In the genomic region with DNA sequence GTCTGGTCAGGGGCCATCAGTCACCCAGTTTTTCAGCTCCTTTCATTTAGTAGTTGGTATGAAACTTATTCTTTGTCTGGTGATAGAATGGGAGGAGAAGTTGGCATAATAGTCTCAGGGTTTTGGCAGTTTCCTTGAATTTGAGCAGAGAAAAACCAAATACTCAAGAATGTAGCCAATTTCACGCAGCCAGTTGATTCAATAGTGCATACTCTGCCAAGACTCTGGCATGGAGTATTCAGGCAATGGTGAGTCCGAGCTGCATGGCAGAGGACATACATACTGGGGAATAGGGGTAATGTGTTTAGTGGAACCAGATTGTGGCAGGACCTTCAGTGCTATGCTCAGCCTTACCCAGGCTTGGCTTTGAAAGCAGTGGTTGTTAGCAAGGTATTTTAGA, we compare ENCODE assay signal across 26 cellular contexts.
DNase-seq lines count a peak whose midpoint lies in the region; ATAC-seq and TF ChIP-seq lines count a peak whose summit lies in the region.
"Had no signal": no experiment of that assay in that cellular context is flagged by ENCODE, and none has a peak within 500 bp of the region (broad histone marks: within the 10 kb centered on the region; RNA-seq: fewer than 3 reads in every experiment).

No MANE protein-coding gene starts in this region.

- H3K36me3 Mint-ChIP-seq in activated naive CD8-positive, alpha-beta T cell: peaks cover 65% of the 10 kb centered on the region

- ATAC-seq in left cardiac atrium: peak; percentile 23 to 41
- no peak for ATAC-seq in SK-N-SH treated with all-trans-retinoic acid at 6 μM for 48 hours
- ATAC-seq: A549; CD8-positive, alpha-beta T cell; mucosa of descending colon; natural killer cell; stimulated activated naive B cell treated with anti-CD40 and anti-IgM and Interleukin-4, amounts not matched to agents 10 μg/mL and 1 μg/mL and 100 μg/mL, for 72 hours had no signal

- peaks cover 0 to 29% (median 0%) of the 10 kb centered on the region in 3 donors for H3K36me3 ChIP-seq in tibial nerve

- intact Hi-C loops in left cardiac atrium (cut with DNase I): no loop called here
- intact Hi-C loops in cardiac septum (cut with DNase I): no loop called here

- H3K4me1 ChIP-seq in tibial nerve: peaks cover 0 to 31% (median 10%) of the 10 kb centered on the region in 4 donors
- H3K4me1 ChIP-seq: testis, vagina had no signal

- no peak for TF ChIP-seq CTCF in tibial nerve (IDR thresholded peaks at IDR 0.05)

- no peaks in the 10 kb centered on the region for H3K27me3 ChIP-seq in tibial nerve
- H3K27me3 ChIP-seq: BE2C, testis, vagina had no signal

- H3K27ac ChIP-seq in tibial nerve: peak overlapping the region in 3 of 4 donors; percentile 20 to 67 (median 63)
- H3K27ac ChIP-seq: A549, HL-60, KMS-11, vagina had no signal

- H3K4me1 Mint-ChIP-seq in activated naive CD8-positive, alpha-beta T cell (ENCODE audit: low read depth): peaks cover 43% of the 10 kb centered on the region
- H3K4me1 Mint-ChIP-seq: activated B cell treated with CpG ODN at 0.5 μM for 24 hours had no signal

- H3K4me3 Mint-ChIP-seq in activated naive CD8-positive, alpha-beta T cell: no peak overlapping the region
- H3K4me3 Mint-ChIP-seq: activated B cell treated with CpG ODN at 0.5 μM for 24 hours; brain; CD8-positive, alpha-beta T cell; natural killer cell; stimulated activated naive B cell treated with anti-CD40 and anti-IgM and Interleukin-4, amounts not matched to agents 10 μg/mL and 1 μg/mL and 100 μg/mL, for 72 hours had no signal

- H3K9me3 Mint-ChIP-seq in activated naive CD8-positive, alpha-beta T cell (ENCODE audit: low read depth): no peaks in the 10 kb centered on the region
- H3K9me3 Mint-ChIP-seq: activated B cell treated with CpG ODN at 0.5 μM for 24 hours; brain; CD8-positive, alpha-beta T cell; natural killer cell; stimulated activated naive B cell treated with anti-CD40 and anti-IgM and Interleukin-4, amounts not matched to agents 10 μg/mL and 1 μg/mL and 100 μg/mL, for 72 hours had no signal

- no peaks in the 10 kb centered on the region for H3K27me3 Mint-ChIP-seq in activated naive CD8-positive, alpha-beta T cell
- H3K27me3 Mint-ChIP-seq: activated B cell treated with CpG ODN at 0.5 μM for 24 hours; brain; stimulated activated naive B cell treated with anti-CD40 and anti-IgM and Interleukin-4, amounts not matched to agents 10 μg/mL and 1 μg/mL and 100 μg/mL, for 72 hours had no signal

- H3K27ac Mint-ChIP-seq in activated naive CD8-positive, alpha-beta T cell: peak overlapping the region; percentile 6
- H3K27ac Mint-ChIP-seq: activated B cell treated with CpG ODN at 0.5 μM for 24 hours; CD8-positive, alpha-beta T cell; natural killer cell; stimulated activated naive B cell treated with anti-CD40 and anti-IgM and Interleukin-4, amounts not matched to agents 10 μg/mL and 1 μg/mL and 100 μg/mL, for 72 hours had no signal

- no peaks in the 10 kb centered on the region for H3K9me3 ChIP-seq in tibial nerve
- H3K9me3 ChIP-seq: A549, BE2C, mucosa of descending colon, testis, vagina had no signal

- WGBS in tibial nerve, 2 donors: 47 to 57% methylated on average over 2 of the region's 2 CpGs

- no peak overlapping the region for H3K4me3 ChIP-seq in tibial nerve
- H3K4me3 ChIP-seq: A549, mucosa of descending colon, testis, vagina had no signal

- TF ChIP-seq EP300 in tibial nerve (IDR thresholded peaks at IDR 0.05): no peak

- no peak for TF ChIP-seq POLR2A in tibial nerve (IDR thresholded peaks at IDR 0.05)

- no peak for DNase-seq in left cardiac atrium
- DNase-seq in cardiac septum (ENCODE audit: low spot score): no peak
- DNase-seq in fibroblast of peridontal ligament (ENCODE audit: extremely low read depth): peak; percentile 66
- no peak for DNase-seq in tibial nerve (ENCODE audit: low spot score in 2 of 2)
- DNase-seq in activated naive CD4-positive, alpha-beta T cell treated with Interleukin-2 at 50 U/mL for 16 hours: no peak
- DNase-seq in DMS 273 (lab: John Stamatoyannopoulos, UW; ENCODE audit: unreplicated experiment): no peak
- DNase-seq: activated B cell treated with CpG ODN at 0.5 μM for 24 hours; activated effector memory CD4-positive, alpha-beta T cell treated with Interleukin-2 at 50 U/mL for 16 hours; CD8-positive, alpha-beta T cell; H7; mucosa of descending colon; natural killer cell; NCI-H2029 treated with DMSO at 0.1 percent for 48 hours; NCI-H526; NK-92 treated with Interleukin-12 subunit alpha and Interleukin-12 subunit beta, amount 100 ng/mL, for 24 hours; stimulated activated naive B cell treated with anti-CD40 and anti-IgM and Interleukin-4, amounts not matched to agents 10 μg/mL and 1 μg/mL and 100 μg/mL, for 72 hours; T-helper 1 cell; testis had no signal

TF ChIP-seq in SK-N-SH treated with all-trans-retinoic acid at 6 μM for 48 hours, 23 proteins besides CTCF, POLR2A, EP300 and RAD21:
- TF ChIP-seq ZNF70 (CRISPR knock-in tag; IDR thresholded peaks at IDR 0.05): no peak
- TF ChIP-seq, protein P1, sequence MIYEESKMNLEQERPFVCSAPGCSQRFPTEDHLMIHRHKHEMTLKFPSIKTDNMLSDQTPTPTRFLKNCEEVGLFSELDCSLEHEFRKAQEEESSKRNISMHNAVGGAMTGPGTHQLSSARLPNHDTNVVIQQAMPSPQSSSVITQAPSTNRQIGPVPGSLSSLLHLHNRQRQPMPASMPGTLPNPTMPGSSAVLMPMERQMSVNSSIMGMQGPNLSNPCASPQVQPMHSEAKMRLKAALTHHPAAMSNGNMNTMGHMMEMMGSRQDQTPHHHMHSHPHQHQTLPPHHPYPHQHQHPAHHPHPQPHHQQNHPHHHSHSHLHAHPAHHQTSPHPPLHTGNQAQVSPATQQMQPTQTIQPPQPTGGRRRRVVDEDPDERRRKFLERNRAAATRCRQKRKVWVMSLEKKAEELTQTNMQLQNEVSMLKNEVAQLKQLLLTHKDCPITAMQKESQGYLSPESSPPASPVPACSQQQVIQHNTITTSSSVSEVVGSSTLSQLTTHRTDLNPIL (CRISPR knock-in tag; IDR thresholded peaks at IDR 0.05; ENCODE audit: low read depth): no peak
- TF ChIP-seq TOX (CRISPR knock-in tag; IDR thresholded peaks at IDR 0.05; ENCODE audit: borderline replicate concordance): no peak
